In the genomic region with DNA sequence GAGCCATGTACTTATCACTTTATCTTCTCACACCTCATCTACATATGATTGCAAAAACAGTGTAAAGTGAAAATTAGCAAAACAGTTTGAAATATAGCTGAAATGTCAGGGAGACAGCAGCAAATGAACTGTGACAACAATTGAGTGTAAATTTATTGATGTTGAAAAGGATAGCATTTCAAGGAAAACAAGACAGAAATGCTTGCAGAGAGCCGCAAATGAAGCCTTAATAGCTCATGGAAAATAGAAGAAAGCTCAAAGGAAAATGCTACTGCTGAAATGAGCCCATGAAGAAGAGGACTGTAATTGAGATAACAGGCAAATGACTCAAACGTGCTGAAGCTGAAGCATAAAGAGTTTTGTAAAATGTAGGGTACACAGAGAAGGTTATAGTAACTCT, we compare ENCODE assay signal across 23 cellular contexts.
DNase-seq lines count a peak whose midpoint lies in the region; ATAC-seq, FAIRE-seq and TF ChIP-seq lines count a peak whose summit lies in the region.
"Had no signal": no experiment of that assay in that cellular context is flagged by ENCODE, and none has a peak within 500 bp of the region (broad histone marks: within the 10 kb centered on the region; RNA-seq: fewer than 3 reads in every experiment).

No MANE protein-coding gene starts in this region.

- H2AFZ ChIP-seq in K562 (ENCODE audit: low read depth, low read length) = no peak overlapping the region

- no peaks in the 10 kb centered on the region for H3K27me3 ChIP-seq in K562 (ENCODE audit: control insufficient read depth in 2 of 2, insufficient read depth in 2 of 2, low read length in 2 of 2)
- H3K27me3 ChIP-seq: BE2C, BLaER1 had no signal

- H3K4me3 Mint-ChIP-seq in nephron progenitor cell = peak overlapping the region; percentile 1
- no peak overlapping the region for H3K4me3 Mint-ChIP-seq in osteocyte (ENCODE audit: unreplicated experiment)
- H3K4me3 Mint-ChIP-seq: CD14-positive monocyte; CD4-positive, alpha-beta memory T cell; CD4-positive, CD25-positive, alpha-beta regulatory T cell; CD8-positive, alpha-beta memory T cell had no signal

- no peaks in the 10 kb centered on the region for H3K36me3 ChIP-seq in K562 (ENCODE audit: control insufficient read depth, insufficient read depth, low read length)
- H3K36me3 ChIP-seq: BE2C, BLaER1 had no signal

- POLR2A ChIA-PET in K562 (lab: Yijun Ruan, JAX) = no interaction called here

- no peaks in the 10 kb centered on the region for H3K79me2 ChIP-seq in K562 (ENCODE audit: control insufficient read depth, insufficient read depth, low read length)

- ATAC-seq in K562 (no peak), GM21515 (IDR thresholded peaks at IDR 0.05; ENCODE audit: unreplicated experiment) (no peak), GM18867 (IDR thresholded peaks at IDR 0.05; ENCODE audit: unreplicated experiment) (no peak)
- ATAC-seq: A549 had no signal

- TF ChIP-seq RAD21 in K562 (CRISPR knock-in tag; conservative IDR thresholded peaks at IDR 0.05 in 1 of 2, IDR thresholded peaks at IDR 0.05 in 1 of 2) = no peak

- BruUV-seq in K562 (replicated peaks; lab: Mats Ljungman, UMichigan) = no TSS peak

- intact Hi-C loops in K562 (cut with micrococcal nuclease) = no loop called here

- no peak for TF ChIP-seq POLR2A in K562 (conservative IDR thresholded peaks at IDR 0.05)

- no peaks in the 10 kb centered on the region for H3K9me3 ChIP-seq in K562 (replicated peaks; ENCODE audit: control insufficient read depth, insufficient read depth, low read depth, low read length)
- H3K9me3 ChIP-seq: A549, BE2C, BLaER1 had no signal

- no peak overlapping the region for H3K4me3 ChIP-seq in K562
- H3K4me3 ChIP-seq: A549, BLaER1 had no signal

- H4K20me1 ChIP-seq in K562 (replicated peaks; ENCODE audit: control insufficient read depth, insufficient read depth, low read length) = no peaks in the 10 kb centered on the region
- H4K20me1 ChIP-seq: BLaER1 had no signal

- TF ChIP-seq CTCF in K562 (IDR thresholded peaks at IDR 0.05 in 2 of 3, conservative IDR thresholded peaks at IDR 0.05 in 1 of 3; ENCODE audit: insufficient read depth in 2 of 3, low read depth in 1 of 3, low read length in 3 of 3) = no peak
- no peak for TF ChIP-seq CTCF in nephron progenitor cell (IDR thresholded peaks at IDR 0.05)
- TF ChIP-seq CTCF in osteocyte (IDR thresholded peaks at IDR 0.05) = no peak

- H3K9me1 ChIP-seq in K562 (ENCODE audit: control insufficient read depth, insufficient read depth, low read length) = no peaks in the 10 kb centered on the region

- H3K27ac Mint-ChIP-seq in nephron progenitor cell = peak overlapping the region; percentile 10
- H3K27ac Mint-ChIP-seq in osteocyte (ENCODE audit: unreplicated experiment) = peak overlapping the region; percentile 54
- H3K27ac Mint-ChIP-seq: CD14-positive monocyte; CD4-positive, alpha-beta memory T cell; CD4-positive, CD25-positive, alpha-beta regulatory T cell; CD8-positive, alpha-beta memory T cell had no signal

- no peak for DNase-seq in K562 (ENCODE audit: extremely low read depth in 1 of 4, low spot score in 3 of 4)
- DNase-seq in left kidney (ENCODE audit: low read depth, low spot score) = peak; percentile 83
- DNase-seq in nephron progenitor cell = no peak
- DNase-seq in osteocyte (ENCODE audit: extremely low spot score, unreplicated experiment) = no peak
- DNase-seq in DMS153 treated with DMSO at 0.1 percent for 48 hours (lab: John Stamatoyannopoulos, UW; ENCODE audit: unreplicated experiment) = no peak
- DNase-seq: BE2C; C1 segment of cervical spinal cord; CD4-positive, alpha-beta memory T cell; CD4-positive, CD25-positive, alpha-beta regulatory T cell; CD8-positive, alpha-beta memory T cell; COR-L47; DMS 273 treated with DMSO at 0.1 percent for 48 hours; DMS153; DMS79 treated with DMSO at 0.1 percent for 48 hours; GF-D8 had no signal

- CTCF ChIA-PET in K562 (lab: Yijun Ruan, JAX; ENCODE audit: low intra/inter-chr PET ratio) = no interaction called here

- H3K27ac ChIP-seq in K562 (ENCODE audit: extremely low read depth, low read depth, low read length) = no peak overlapping the region
- H3K27ac ChIP-seq: 22Rv1, A549, BLaER1 had no signal

- in situ Hi-C loops in K562 (cut with MboI) = no loop called here

- H3K27me3 Mint-ChIP-seq in nephron progenitor cell (ENCODE audit: low read depth, poor library complexity) (peaks cover 3% of the 10 kb centered on the region), osteocyte (ENCODE audit: unreplicated experiment) (no peaks in the 10 kb centered on the region)
- H3K27me3 Mint-ChIP-seq: CD4-positive, alpha-beta memory T cell; CD4-positive, CD25-positive, alpha-beta regulatory T cell; CD8-positive, alpha-beta memory T cell had no signal

- 0% methylated on average over 2 of the region's 2 CpGs for WGBS in K562 (ENCODE audit: insufficient coverage, low coverage, missing lambda C conversion rate)

- peak; percentile 29 for FAIRE-seq in K562 (lab: Jason Lieb, UNC)
- FAIRE-seq: A549, G401.6, GM12891 had no signal

- no peaks in the 10 kb centered on the region for H3K36me3 Mint-ChIP-seq in nephron progenitor cell (ENCODE audit: low read depth)
- no peaks in the 10 kb centered on the region for H3K36me3 Mint-ChIP-seq in osteocyte (ENCODE audit: unreplicated experiment)
- H3K36me3 Mint-ChIP-seq: CD14-positive monocyte; CD4-positive, alpha-beta memory T cell; CD4-positive, CD25-positive, alpha-beta regulatory T cell; CD8-positive, alpha-beta memory T cell had no signal

- H3K4me1 Mint-ChIP-seq in nephron progenitor cell (peaks cover 33% of the 10 kb centered on the region), osteocyte (ENCODE audit: unreplicated experiment) (peaks cover 26% of the 10 kb centered on the region)
- H3K4me1 Mint-ChIP-seq: CD14-positive monocyte; CD4-positive, alpha-beta memory T cell; CD4-positive, CD25-positive, alpha-beta regulatory T cell; CD8-positive, alpha-beta memory T cell had no signal

- H3K9me3 Mint-ChIP-seq in nephron progenitor cell (no peaks in the 10 kb centered on the region), osteocyte (ENCODE audit: unreplicated experiment) (peaks cover 4% of the 10 kb centered on the region)

- no peak for TF ChIP-seq EP300 in K562 (IDR thresholded peaks at IDR 0.05; ENCODE audit: low read length)

- no peak overlapping the region for H3K4me2 ChIP-seq in K562 (ENCODE audit: insufficient read depth, low read length)
- H3K4me2 ChIP-seq: A549, BLaER1 had no signal

- no peak overlapping the region for H3K9ac ChIP-seq in K562 (ENCODE audit: insufficient read depth in 1 of 2, low read depth in 2 of 2, low read length in 2 of 2)
- H3K9ac ChIP-seq: BLaER1 had no signal

- H3K4me1 ChIP-seq in K562 (replicated peaks in 1 of 2; ENCODE audit: control insufficient read depth in 2 of 2, insufficient read depth in 2 of 2, low read length in 2 of 2) = no peaks in the 10 kb centered on the region
- H3K4me1 ChIP-seq: A549, BLaER1 had no signal

TF ChIP-seq in K562, 482 proteins besides CTCF, POLR2A, EP300 and RAD21:
- TF ChIP-seq YBX1 (IDR thresholded peaks at IDR 0.05) = no peak
- TF ChIP-seq ZNF431 (CRISPR knock-in tag; IDR thresholded peaks at IDR 0.05) = no peak
- TF ChIP-seq FOXJ2 (tag; IDR thresholded peaks at IDR 0.05) = no peak
- TF ChIP-seq SIN3A (IDR thresholded peaks at IDR 0.05; ENCODE audit: borderline replicate concordance in 2 of 2, control insufficient read depth in 1 of 2, low read depth in 2 of 2, low read length in 2 of 2) = no peak
- TF ChIP-seq, protein P1, sequence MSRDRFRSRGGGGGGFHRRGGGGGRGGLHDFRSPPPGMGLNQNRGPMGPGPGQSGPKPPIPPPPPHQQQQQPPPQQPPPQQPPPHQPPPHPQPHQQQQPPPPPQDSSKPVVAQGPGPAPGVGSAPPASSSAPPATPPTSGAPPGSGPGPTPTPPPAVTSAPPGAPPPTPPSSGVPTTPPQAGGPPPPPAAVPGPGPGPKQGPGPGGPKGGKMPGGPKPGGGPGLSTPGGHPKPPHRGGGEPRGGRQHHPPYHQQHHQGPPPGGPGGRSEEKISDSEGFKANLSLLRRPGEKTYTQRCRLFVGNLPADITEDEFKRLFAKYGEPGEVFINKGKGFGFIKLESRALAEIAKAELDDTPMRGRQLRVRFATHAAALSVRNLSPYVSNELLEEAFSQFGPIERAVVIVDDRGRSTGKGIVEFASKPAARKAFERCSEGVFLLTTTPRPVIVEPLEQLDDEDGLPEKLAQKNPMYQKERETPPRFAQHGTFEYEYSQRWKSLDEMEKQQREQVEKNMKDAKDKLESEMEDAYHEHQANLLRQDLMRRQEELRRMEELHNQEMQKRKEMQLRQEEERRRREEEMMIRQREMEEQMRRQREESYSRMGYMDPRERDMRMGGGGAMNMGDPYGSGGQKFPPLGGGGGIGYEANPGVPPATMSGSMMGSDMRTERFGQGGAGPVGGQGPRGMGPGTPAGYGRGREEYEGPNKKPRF (IDR thresholded peaks at IDR 0.05; ENCODE audit: low read depth, low read length) = no peak
- TF ChIP-seq JUNB (CRISPR knock-in tag; conservative IDR thresholded peaks at IDR 0.05) = no peak
- TF ChIP-seq ZKSCAN8 (CRISPR knock-in tag; IDR thresholded peaks at IDR 0.05) = no peak
- TF ChIP-seq ZNF24 (IDR thresholded peaks at IDR 0.05) = no peak
- no peak for TF ChIP-seq ZNF778 (CRISPR knock-in tag; IDR thresholded peaks at IDR 0.05)
